Comparison of ENCODE assay signal across 1 cellular context in genomic region chr9:85401998-85402397, GRCh38.
TF ChIP-seq lines count a peak whose summit lies in the region.

No MANE protein-coding gene starts in this region.

TF ChIP-seq in HEK293, 187 proteins besides CTCF, POLR2A, EP300 and RAD21 (continued from another document):
- peak; percentile 41; the same call in 1 of the 2 replicates for TF ChIP-seq ZNF518A (tag by site-specific recombination; conservative IDR thresholded peaks at IDR 0.05; ENCODE audit: low read depth)
- 0 out of 2 replicates have a peak, but pooled peaks have one; percentile 64 for TF ChIP-seq ZNF501 (tag by site-specific recombination; IDR thresholded peaks at IDR 0.05)
- peak; percentile 78; the same call in 1 of the 2 replicates for TF ChIP-seq ZNF10 (tag by site-specific recombination; IDR thresholded peaks at IDR 0.05)
- TF ChIP-seq ZNF664 (tag by site-specific recombination; IDR thresholded peaks at IDR 0.05) = no peak
- peak; percentile 75 for TF ChIP-seq KLF10 (tag by site-specific recombination; IDR thresholded peaks at IDR 0.05)
- TF ChIP-seq ZNF146 (tag by site-specific recombination; IDR thresholded peaks at IDR 0.05) = peak; percentile 11; the same call in 1 of the 2 replicates
- TF ChIP-seq ZNF114 (tag by site-specific recombination; IDR thresholded peaks at IDR 0.05) = no peak
- TF ChIP-seq GLIS1 (tag by site-specific recombination; IDR thresholded peaks at IDR 0.05) = peak; percentile 48; the same call in 1 of the 2 replicates
- 0 out of 2 replicates have a peak, but pooled peaks have one; percentile 31 for TF ChIP-seq ZNF692 (tag by site-specific recombination; IDR thresholded peaks at IDR 0.05)
- peak; percentile 82 for TF ChIP-seq WT1 (tag by site-specific recombination; IDR thresholded peaks at IDR 0.05)
- peak; percentile 84; the same call in 1 of the 2 replicates for TF ChIP-seq ZBTB1 (tag by site-specific recombination; IDR thresholded peaks at IDR 0.05)
- TF ChIP-seq ZNF24 (tag by site-specific recombination; IDR thresholded peaks at IDR 0.05) = peak; percentile 75; the same call in 1 of the 2 replicates
- TF ChIP-seq SP7 (tag by site-specific recombination; IDR thresholded peaks at IDR 0.05) = peak; percentile 77
- peak; percentile 91; the same call in 1 of the 2 replicates for TF ChIP-seq OVOL3 (tag by site-specific recombination; IDR thresholded peaks at IDR 0.05)
- no peak for TF ChIP-seq HOXA7 (CRISPR knock-in tag; IDR thresholded peaks at IDR 0.05; ENCODE audit: borderline replicate concordance)
- no peak for TF ChIP-seq ZNF416 (tag by site-specific recombination; IDR thresholded peaks at IDR 0.05)
- TF ChIP-seq ZBTB44 (tag by site-specific recombination; IDR thresholded peaks at IDR 0.05) = peak; percentile 66
- TF ChIP-seq KLF17 (tag by site-specific recombination; IDR thresholded peaks at IDR 0.05) = no peak
- TF ChIP-seq ZSCAN23 (tag by site-specific recombination; IDR thresholded peaks at IDR 0.05) = 0 out of 2 replicates have a peak, but pooled peaks have one; percentile 81
- TF ChIP-seq ZNF398 (tag by site-specific recombination; IDR thresholded peaks at IDR 0.05) = peak; percentile 27; the same call in 1 of the 2 replicates
- peak; percentile 66; the same call in 1 of the 2 replicates for TF ChIP-seq ZNF639 (tag by site-specific recombination; IDR thresholded peaks at IDR 0.05)
- no peak for TF ChIP-seq EGR2 (tag by site-specific recombination; IDR thresholded peaks at IDR 0.05; ENCODE audit: low read depth)
- TF ChIP-seq ZNF223 (tag by site-specific recombination; IDR thresholded peaks at IDR 0.05) = no peak
- TF ChIP-seq FEZF1 (tag by site-specific recombination; IDR thresholded peaks at IDR 0.05) = peak; percentile 97
- TF ChIP-seq ZNF600 (tag by site-specific recombination; IDR thresholded peaks at IDR 0.05) = peak; percentile 86
- TF ChIP-seq ZNF529 (tag by site-specific recombination; IDR thresholded peaks at IDR 0.05; ENCODE audit: insufficient replicate concordance) = peak; percentile 0
- TF ChIP-seq HOXD13 (CRISPR knock-in tag; IDR thresholded peaks at IDR 0.05; ENCODE audit: borderline replicate concordance) = 0 out of 2 replicates have a peak, but pooled peaks have one; percentile 34
- TF ChIP-seq ZNF292 (tag by site-specific recombination; IDR thresholded peaks at IDR 0.05; ENCODE audit: borderline replicate concordance, low read depth) = no peak
- TF ChIP-seq ZNF404 (tag by site-specific recombination; IDR thresholded peaks at IDR 0.05) = no peak
- TF ChIP-seq TRIM28 (IDR thresholded peaks at IDR 0.05; ENCODE audit: borderline replicate concordance, low read length) = peak; percentile 58; the same call in 1 of the 2 replicates
TF ChIP-seq in HEK293: peak in this region for 53.
